Comparison of ENCODE assay signal across 12 cellular contexts in genomic region chr7:139675127-139676110, GRCh38.
DNase-seq lines count a peak whose midpoint lies in the region; ATAC-seq and TF ChIP-seq lines count a peak whose summit lies in the region.
"Had no signal": no experiment of that assay in that cellular context is flagged by ENCODE, and none has a peak within 500 bp of the region (broad histone marks: within the 10 kb centered on the region; RNA-seq: fewer than 3 reads in every experiment).

No MANE protein-coding gene starts in this region.

- H3K4me1 ChIP-seq in HEK293 (ENCODE audit: control insufficient read depth, insufficient read depth, low read length), result no peaks in the 10 kb centered on the region
- H3K4me1 ChIP-seq: uterus had no signal

- peak overlapping the region; percentile 89 for H3K27ac Mint-ChIP-seq in osteocyte (ENCODE audit: unreplicated experiment)

- no peaks in the 10 kb centered on the region for H3K36me3 ChIP-seq in HEK293 (ENCODE audit: control insufficient read depth in 2 of 2, insufficient read depth in 1 of 2, low read length in 2 of 2)
- H3K36me3 ChIP-seq: uterus had no signal

- no peaks in the 10 kb centered on the region for H3K9me3 ChIP-seq in HEK293 (ENCODE audit: control insufficient read depth, insufficient read depth, low read depth, low read length)
- H3K9me3 ChIP-seq: uterus had no signal

- H3K36me3 Mint-ChIP-seq in osteocyte (ENCODE audit: unreplicated experiment), result peaks cover 4% of the 10 kb centered on the region

- peak; percentile 64 for DNase-seq in DMS 273 (lab: John Stamatoyannopoulos, UW; ENCODE audit: unreplicated experiment)
- DNase-seq in cerebellum (ENCODE audit: low spot score), result peak; percentile 36
- DNase-seq in osteocyte (ENCODE audit: extremely low spot score, unreplicated experiment), result no peak
- DNase-seq: NCI-H2081 treated with DMSO at 0.1 percent for 48 hours, T1000, uterus had no signal

- no peaks in the 10 kb centered on the region for H3K27me3 Mint-ChIP-seq in osteocyte (ENCODE audit: unreplicated experiment)

- TF ChIP-seq CTCF in HEK293 (tag by site-specific recombination; IDR thresholded peaks at IDR 0.05), result no peak
- TF ChIP-seq CTCF in osteocyte (IDR thresholded peaks at IDR 0.05), result no peak

- H3K4me1 Mint-ChIP-seq in osteocyte (ENCODE audit: unreplicated experiment), result peaks cover 71% of the 10 kb centered on the region

- ATAC-seq in GM21528 (IDR thresholded peaks at IDR 0.05; ENCODE audit: low FRiP score, unreplicated experiment) (no peak), HG03045 (IDR thresholded peaks at IDR 0.05; ENCODE audit: unreplicated experiment) (no peak), HG03175 (IDR thresholded peaks at IDR 0.05; ENCODE audit: unreplicated experiment) (no peak)

- no peak overlapping the region for H3K4me3 Mint-ChIP-seq in osteocyte (ENCODE audit: unreplicated experiment)

- CTCF ChIA-PET in HEK293 (lab: Yijun Ruan, JAX), result interaction anchor here (1.1 kb wide), 1 partner anchor 16 kb away, joined by 6 read pairs; no protein-coding TSS in a partner anchor

- no peak overlapping the region for H3K4me3 ChIP-seq in HEK293 (ENCODE audit: low read depth, low read length)
- H3K4me3 ChIP-seq: coronary artery, lung, uterus had no signal

- H3K27ac ChIP-seq in HEK293 (ENCODE audit: extremely low read depth, low read depth, low read length), result no peak overlapping the region
- H3K27ac ChIP-seq: coronary artery, uterus had no signal

- no peaks in the 10 kb centered on the region for H3K9me3 Mint-ChIP-seq in osteocyte (ENCODE audit: unreplicated experiment)

- POLR2A ChIA-PET in HEK293 (lab: Yijun Ruan, JAX), result no interaction called here

TF ChIP-seq in HEK293, 187 proteins besides CTCF, POLR2A, EP300 and RAD21:
- TF ChIP-seq ZIC2 (tag by site-specific recombination; IDR thresholded peaks at IDR 0.05) (peak; percentile 39), ZNF140 (tag by site-specific recombination; IDR thresholded peaks at IDR 0.05) (no peak), SCRT2 (tag by site-specific recombination; IDR thresholded peaks at IDR 0.05) (peak; percentile 60; the same call in 1 of the 2 replicates)
